ENCODE assay signal across 19 cellular contexts in the genomic region with DNA sequence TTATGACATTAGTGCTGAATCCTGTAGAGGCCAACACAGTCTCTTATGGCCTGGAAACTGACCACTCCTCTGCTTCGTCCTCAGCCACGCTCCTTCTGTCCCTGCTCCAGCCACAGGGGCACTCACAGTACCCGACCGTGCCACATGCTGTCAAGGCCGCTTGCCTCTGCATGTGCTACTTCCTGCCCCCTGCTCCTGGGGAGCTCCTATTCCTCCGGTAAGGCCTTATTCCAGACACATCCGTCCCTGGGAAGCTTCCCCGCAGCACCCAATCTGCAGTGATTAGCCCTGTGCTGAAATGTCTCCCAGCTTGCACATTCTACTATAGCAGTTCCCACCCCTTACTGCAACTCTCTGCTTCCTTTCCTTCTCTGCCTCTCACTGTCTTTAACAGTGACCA.
DNase-seq lines count a peak whose midpoint lies in the region; ATAC-seq and TF ChIP-seq lines count a peak whose summit lies in the region.
"Had no signal": no experiment of that assay in that cellular context is flagged by ENCODE, and none has a peak within 500 bp of the region (broad histone marks: within the 10 kb centered on the region; RNA-seq: fewer than 3 reads in every experiment).

No MANE protein-coding gene starts in this region.

- H3K36me3 ChIP-seq in endodermal cell (ENCODE audit: control insufficient read depth, insufficient read depth, low read length), result no peaks in the 10 kb centered on the region
- no peaks in the 10 kb centered on the region for H3K36me3 ChIP-seq in mesendoderm (ENCODE audit: control insufficient read depth, insufficient read depth, low read length)
- no peaks in the 10 kb centered on the region for H3K36me3 ChIP-seq in testis (ENCODE audit: low read depth, missing control alignments)
- H3K36me3 ChIP-seq: BE2C, HAP-1 had no signal

- no peak overlapping the region for H2BK120ac ChIP-seq in mesendoderm (ENCODE audit: low read depth, low read length)

- H2BK15ac ChIP-seq in mesendoderm (replicated peaks; ENCODE audit: low read depth), result no peak overlapping the region

- no peak overlapping the region for H4K8ac ChIP-seq in mesendoderm (ENCODE audit: low read depth, low read length)

- H3K4me3 Mint-ChIP-seq in endodermal cell, result no peak overlapping the region
- H3K4me3 Mint-ChIP-seq: CD14-positive monocyte; CD4-positive, alpha-beta T cell; CD8-positive, alpha-beta memory T cell; GM23338; HFFc6 had no signal

- peaks cover 7% of the 10 kb centered on the region for H3K4me1 Mint-ChIP-seq in endodermal cell
- H3K4me1 Mint-ChIP-seq: CD8-positive, alpha-beta memory T cell had no signal

- peaks cover 14% of the 10 kb centered on the region for H3K36me3 Mint-ChIP-seq in endodermal cell (ENCODE audit: low read depth)

- TF ChIP-seq CTCF in endodermal cell (conservative IDR thresholded peaks at IDR 0.05) (no peak), testis (IDR thresholded peaks at IDR 0.05) (no peak)

- H3K27ac Mint-ChIP-seq in endodermal cell, result no peak overlapping the region
- H3K27ac Mint-ChIP-seq: CD4-positive, alpha-beta T cell; GM23338; HFFc6 had no signal

- H3K9me3 Mint-ChIP-seq in endodermal cell, result no peaks in the 10 kb centered on the region
- H3K9me3 Mint-ChIP-seq: CD14-positive monocyte; CD4-positive, alpha-beta T cell; CD8-positive, alpha-beta memory T cell; GM23338; HFFc6 had no signal

- no peak overlapping the region for H3K23ac ChIP-seq in mesendoderm (ENCODE audit: low read length)

- intact Hi-C loops in right cardiac atrium (cut with DNase I), result loop anchor here in 3 of 4 donors (5.0 kb wide), 3 partner anchors 141 to 499 kb away; partner anchors contain the start of gene LHX2 (in 1 of the 3)
- intact Hi-C loops in Right ventricle myocardium superior (cut with DNase I), result loop anchor here (5.0 kb wide), 1 partner anchor 499 kb away; no protein-coding TSS in a partner anchor
- intact Hi-C loops in testis (cut with DNase I; ENCODE audit: low total_unique reads), result loop anchor here (5.0 kb wide), 1 partner anchor 499 kb away; no protein-coding TSS in a partner anchor

- no peak overlapping the region for H3K27ac ChIP-seq in right cardiac atrium (ENCODE audit: low read length)
- H3K27ac ChIP-seq in endodermal cell (ENCODE audit: low read depth, low read length), result no peak overlapping the region
- H3K27ac ChIP-seq in mesendoderm (ENCODE audit: low read depth, low read length), result no peak overlapping the region
- no peak overlapping the region for H3K27ac ChIP-seq in testis
- H3K27ac ChIP-seq: A549; BLaER1 treated with 17β-estradiol and CSF1 and Interleukin-3, amounts not matched to agents 10 nM and 100 nM had no signal

- H3K4me2 ChIP-seq in mesendoderm (ENCODE audit: low read length), result no peak overlapping the region
- H3K4me2 ChIP-seq: A549, GM23338 had no signal

- H3K4me1 ChIP-seq in right cardiac atrium (ENCODE audit: control insufficient read depth, insufficient read depth, low read length) (peaks cover 4% of the 10 kb centered on the region), endodermal cell (ENCODE audit: control insufficient read depth, insufficient read depth, low read length) (no peaks in the 10 kb centered on the region), mesendoderm (ENCODE audit: control insufficient read depth, low read depth, low read length) (no peaks in the 10 kb centered on the region), testis (peaks cover 8% of the 10 kb centered on the region)
- H3K4me1 ChIP-seq: A549, BE2C had no signal

- H3K56ac ChIP-seq in mesendoderm (ENCODE audit: low read length), result no peak overlapping the region

- ATAC-seq in right cardiac atrium (peak; percentile 26 to 37), Right ventricle myocardium superior (ENCODE audit: poor library complexity) (no peak), GM18511 (IDR thresholded peaks at IDR 0.05; ENCODE audit: unreplicated experiment) (no peak), GM18867 (IDR thresholded peaks at IDR 0.05; ENCODE audit: unreplicated experiment) (no peak)

- no peak overlapping the region for H4K5ac ChIP-seq in mesendoderm (ENCODE audit: low read length)

- no peaks in the 10 kb centered on the region for H3K79me2 ChIP-seq in mesendoderm (ENCODE audit: control insufficient read depth, insufficient read depth, low read length)

- H3K27me3 ChIP-seq in right cardiac atrium (ENCODE audit: control insufficient read depth, insufficient read depth) (no peaks in the 10 kb centered on the region), endodermal cell (ENCODE audit: control insufficient read depth, insufficient read depth, low read length, poor library complexity, severe bottlenecking) (no peaks in the 10 kb centered on the region), mesendoderm (ENCODE audit: insufficient read depth, low read length, poor library complexity) (no peaks in the 10 kb centered on the region), testis (no peaks in the 10 kb centered on the region)
- H3K27me3 ChIP-seq: BE2C; BLaER1 treated with 17β-estradiol and CSF1 and Interleukin-3, amounts not matched to agents 10 nM and 100 nM had no signal

- H2AK5ac ChIP-seq in mesendoderm (ENCODE audit: low read length), result no peak overlapping the region

- H2BK5ac ChIP-seq in mesendoderm (ENCODE audit: low read length), result no peak overlapping the region

- H3K4me3 ChIP-seq in right cardiac atrium (ENCODE audit: low read length) (no peak overlapping the region), endodermal cell (ENCODE audit: low read length) (no peak overlapping the region), mesendoderm (ENCODE audit: low read length) (no peak overlapping the region), testis (no peak overlapping the region)
- H3K4me3 ChIP-seq: A549; BLaER1 treated with 17β-estradiol and CSF1 and Interleukin-3, amounts not matched to agents 10 nM and 100 nM; GM23338; HAP-1 had no signal

- H3K27me3 Mint-ChIP-seq in endodermal cell (ENCODE audit: insufficient read depth), result no peaks in the 10 kb centered on the region
- H3K27me3 Mint-ChIP-seq: CD4-positive, alpha-beta T cell; CD8-positive, alpha-beta memory T cell had no signal

- no peaks in the 10 kb centered on the region for H3K79me1 ChIP-seq in mesendoderm (ENCODE audit: low read length)

- DNase-seq in right cardiac atrium (no peak), Right ventricle myocardium superior (no peak), endodermal cell (peak; percentile 61), mesendoderm (peak; percentile 27), testis (peak; percentile 22), NCI-H2081 (lab: John Stamatoyannopoulos, UW) (no peak)
- DNase-seq: 8988T; CD4-positive, alpha-beta T cell; CD8-positive, alpha-beta memory T cell; DMS 273 treated with DMSO at 0.1 percent for 48 hours had no signal

- no peaks in the 10 kb centered on the region for H3K9me3 ChIP-seq in right cardiac atrium (ENCODE audit: control insufficient read depth, low read length)
- no peaks in the 10 kb centered on the region for H3K9me3 ChIP-seq in endodermal cell (ENCODE audit: control insufficient read depth, low read length)
- no peaks in the 10 kb centered on the region for H3K9me3 ChIP-seq in testis
- H3K9me3 ChIP-seq: A549; BE2C; BLaER1 treated with 17β-estradiol and CSF1 and Interleukin-3, amounts not matched to agents 10 nM and 100 nM; HAP-1 had no signal

- H3K4ac ChIP-seq in mesendoderm (ENCODE audit: low read depth, low read length), result no peak overlapping the region

- H3K9ac ChIP-seq in endodermal cell (ENCODE audit: extremely low read depth, low read length, poor library complexity, severe bottlenecking) (no peak overlapping the region), mesendoderm (ENCODE audit: low read length) (no peak overlapping the region)

- TF ChIP-seq POLR2A in testis (IDR thresholded peaks at IDR 0.05), result no peak

- 77% methylated on average over 8 of the region's 8 CpGs for WGBS in right cardiac atrium
- whole genome bisulfite sequencing in endodermal cell (ENCODE audit: insufficient coverage in 1 of 2, insufficient read length in 1 of 2), 2 experiments, result 76 to 80% methylated on average over 6 to 8 of the region's 8 CpGs
- WGBS in mesendoderm (ENCODE audit: extremely low coverage, insufficient coverage, low lambda C conversion rate), result no CpG with 5 or more reads among the region's 8 CpGs
- WGBS in testis, 2 donors, result 50 to 80% methylated on average over 8 of the region's 8 CpGs

- no peak overlapping the region for H3K18ac ChIP-seq in mesendoderm (ENCODE audit: low read length)

Comparison
In these comparisons a context has a peak if more than half of its experiments do, and no peak if none do; other contexts are left out.
1. ATAC-seq: peak in right cardiac atrium (2 of 2); none in Right ventricle myocardium superior (single experiment), GM18511 (single experiment) and GM18867 (single experiment).
2. DNase-seq: peak in endodermal cell (single experiment), mesendoderm (single experiment) and testis (single experiment); none in right cardiac atrium (0 of 3), Right ventricle myocardium superior (single experiment) and NCI-H2081 (0 of 2).